16 cellular contexts compared by ENCODE assay signal in the genomic region with DNA sequence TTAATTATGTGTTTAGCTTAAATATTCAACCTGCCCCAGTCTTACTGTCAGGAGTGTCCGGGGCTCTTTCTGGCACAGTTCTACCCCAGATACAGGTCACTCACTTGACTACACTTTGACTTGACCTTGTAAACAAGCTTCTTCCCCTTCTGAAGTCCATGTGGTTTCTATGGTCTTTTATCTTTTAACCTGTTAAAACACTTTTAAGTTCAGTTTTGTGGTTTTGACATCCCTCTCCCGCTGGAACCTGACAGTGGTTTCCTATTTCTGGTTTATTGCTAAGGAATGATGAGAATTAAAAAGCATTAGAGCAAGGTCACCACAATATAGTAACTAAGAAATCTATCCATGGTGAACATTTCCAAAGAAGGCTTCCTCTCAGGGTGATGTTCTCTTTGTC.
"Had no signal": no experiment of that assay in that cellular context is flagged by ENCODE, and none has a peak within 500 bp of the region (broad histone marks: within the 10 kb centered on the region; RNA-seq: fewer than 3 reads in every experiment).

No MANE protein-coding gene starts in this region.

- ATAC-seq: heart right ventricle; left lobe of liver; mucosa of descending colon; naive thymus-derived CD8-positive, alpha-beta T cell; right cardiac atrium had no signal

- DNase-seq: heart right ventricle; hypothalamus; islet precursor cell; mammary epithelial cell; mucosa of descending colon; naive thymus-derived CD8-positive, alpha-beta T cell; ovary; right cardiac atrium; small intestine; stimulated activated CD4-positive, alpha-beta T cell treated with anti-CD3 and anti-CD28 coated beads, Interleukin-12 subunit alpha, Interleukin-12 subunit beta, amount 100 ng/mL, for 4 hours; stimulated activated naive CD4-positive, alpha-beta T cell; stomach; substantia nigra; transverse colon had no signal

- H3K4me1 ChIP-seq: heart right ventricle, stomach, transverse colon had no signal

- H3K36me3 Mint-ChIP-seq: naive thymus-derived CD8-positive, alpha-beta T cell had no signal

- H3K36me3 ChIP-seq: heart right ventricle, ovary, stomach, thoracic aorta, transverse colon had no signal

- H3K27me3 ChIP-seq: heart right ventricle, ovary, stomach, transverse colon had no signal

- H3K4me3 ChIP-seq: heart right ventricle, mucosa of descending colon, ovary, stomach, thoracic aorta, transverse colon had no signal

- H3K4me3 Mint-ChIP-seq: naive thymus-derived CD8-positive, alpha-beta T cell had no signal

- H3K27ac ChIP-seq: heart right ventricle, ovary, stomach, thoracic aorta, transverse colon had no signal

- H3K9me3 ChIP-seq: heart right ventricle, mucosa of descending colon, ovary, stomach, thoracic aorta, transverse colon had no signal
